Comparison of ENCODE assay signal across 8 cellular contexts in genomic region chrX:103063918-103064434, GRCh38. TPM values are rescaled to one million over a fixed set of nuclear protein-coding genes. Genes with fewer than 3 reads are reported as not detected.
DNase-seq lines count a peak whose midpoint lies in the region; ATAC-seq lines count a peak whose summit lies in the region.

TSS of gene BEX1 (minus strand) at chrX:103064171. CDS start at chrX:103063274, 897 bp downstream.

- no peaks in the 10 kb centered on the region for H3K36me3 Mint-ChIP-seq in activated T-cell treated with anti-CD3 and anti-CD28 coated beads, Interleukin-2, amount 50 U/mL, for 4 hours (ENCODE audit: insufficient read depth)
- no peaks in the 10 kb centered on the region for H3K36me3 Mint-ChIP-seq in immature natural killer cell

- no peak within 1 kb of the TSS for H3K4me3 Mint-ChIP-seq in activated T-cell treated with anti-CD3 and anti-CD28 coated beads, Interleukin-2, amount 50 U/mL, for 4 hours
- H3K4me3 Mint-ChIP-seq in immature natural killer cell: no peak within 1 kb of the TSS

- H3K27ac Mint-ChIP-seq in immature natural killer cell: no peak within 1 kb of the TSS

- DNase-seq in DMS114 treated with DMSO at 0.1 percent for 48 hours (lab: John Stamatoyannopoulos, UW; ENCODE audit: unreplicated experiment): peak; percentile 71
- peak; percentile 93 for DNase-seq in NCI-H146 (lab: John Stamatoyannopoulos, UW)
- DNase-seq in activated T-cell treated with anti-CD3 and anti-CD28 coated beads, Interleukin-2, amount 50 U/mL, for 4 hours: no peak
- DNase-seq in head of caudate nucleus: peak; percentile 81 to 97 (median 90)
- DNase-seq in putamen (ENCODE audit: low spot score): peak; percentile 84
- no peak for DNase-seq in immature natural killer cell
- no peak for DNase-seq in RKO (ENCODE audit: low spot score)

- H3K9me3 Mint-ChIP-seq in activated T-cell treated with anti-CD3 and anti-CD28 coated beads, Interleukin-2, amount 50 U/mL, for 4 hours: no peaks in the 10 kb centered on the region
- no peaks in the 10 kb centered on the region for H3K9me3 Mint-ChIP-seq in immature natural killer cell

- intact Hi-C loops in head of caudate nucleus (cut with DNase I): no loop called here

- peak; percentile 32 to 69 for ATAC-seq in activated T-cell treated with anti-CD3 and anti-CD28 coated beads, Interleukin-2, amount 50 U/mL, for 4 hours
- ATAC-seq in GM19467 (IDR thresholded peaks at IDR 0.05; ENCODE audit: unreplicated experiment): no peak

- peaks cover 16% of the 10 kb centered on the region for H3K27me3 Mint-ChIP-seq in activated T-cell treated with anti-CD3 and anti-CD28 coated beads, Interleukin-2, amount 50 U/mL, for 4 hours (ENCODE audit: low read depth)
- H3K27me3 Mint-ChIP-seq in immature natural killer cell (ENCODE audit: low read depth in 3 of 3): peaks cover 2 to 14% (median 7%) of the 10 kb centered on the region in 3 donors

- peaks cover 2% of the 10 kb centered on the region for H3K4me1 Mint-ChIP-seq in activated T-cell treated with anti-CD3 and anti-CD28 coated beads, Interleukin-2, amount 50 U/mL, for 4 hours (ENCODE audit: low read depth)
- no peaks in the 10 kb centered on the region for H3K4me1 Mint-ChIP-seq in immature natural killer cell

RNA-seq across cellular contexts. Expression of gene BEX1, which starts in this region (rescaled TPM):
- total RNA-seq in activated T-cell treated with anti-CD3 and anti-CD28 coated beads, Interleukin-2, amount 50 U/mL, for 4 hours: 1 to 10 TPM in 1 of 3 donors, under 1 TPM in 2; 0.32 to 1.2 (median 0.49) TPM
- polyA plus RNA-seq in immature natural killer cell: not detected

Comparison
In these comparisons a context has a peak if more than half of its experiments do, and no peak if none do; other contexts are left out.
1. DNase-seq: peak in DMS114 treated with DMSO at 0.1 percent for 48 hours (single experiment), NCI-H146 (single experiment), head of caudate nucleus (42 of 42) and putamen (single experiment); none in activated T-cell treated with anti-CD3 and anti-CD28 coated beads, Interleukin-2, amount 50 U/mL, for 4 hours (single experiment), immature natural killer cell (0 of 3) and RKO (single experiment).